ENCODE assay signal across 24 cellular contexts in the genomic region with DNA sequence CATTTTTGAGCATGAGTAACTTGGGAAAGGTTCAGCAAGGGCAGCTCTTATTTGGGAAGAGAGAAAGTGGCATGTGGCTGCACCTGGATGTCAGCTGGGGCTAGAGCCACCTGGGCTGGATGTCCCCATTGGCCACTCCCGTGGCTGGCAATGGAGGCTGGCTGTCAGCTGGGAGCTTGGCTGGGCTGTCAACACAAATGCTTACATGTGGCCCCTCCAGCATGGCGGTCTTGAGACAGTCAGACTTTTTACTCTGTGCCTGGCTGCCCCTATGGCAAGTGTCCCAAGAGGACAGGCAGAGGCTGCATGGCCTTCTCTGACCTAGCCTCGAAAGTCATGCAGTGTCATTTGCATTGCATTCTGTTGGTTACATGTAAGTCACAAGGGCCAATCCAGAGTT.
"Had no signal": no experiment of that assay in that cellular context is flagged by ENCODE, and none has a peak within 500 bp of the region (broad histone marks: within the 10 kb centered on the region; RNA-seq: fewer than 3 reads in every experiment).

No MANE protein-coding gene starts in this region.

- H3K27me3 ChIP-seq: colonic mucosa, hepatocyte, testis, transverse colon had no signal

- ATAC-seq: gastrocnemius medialis; stimulated activated naive CD8-positive, alpha-beta T cell treated with anti-CD3 and anti-CD28 coated beads, Interleukin-15, Interleukin-2, amounts not matched to agents 100 U/mL and 50 U/mL, for 24 hours had no signal

- H3K27ac ChIP-seq: colonic mucosa, dorsolateral prefrontal cortex, gastrocnemius medialis, hepatocyte, SK-N-MC, testis, transverse colon, WERI-Rb-1 had no signal

- H2AFZ ChIP-seq: hepatocyte had no signal

- H3K36me3 ChIP-seq: colonic mucosa, gastrocnemius medialis, transverse colon, WERI-Rb-1 had no signal

- H3K4me2 ChIP-seq: hepatocyte had no signal

- H3K4me1 ChIP-seq: colonic mucosa, gastrocnemius medialis, testis had no signal

- DNase-seq: activated CD4-positive, alpha-beta memory T cell treated with anti-CD3 and anti-CD28 coated beads for 36 hours; activated CD4-positive, alpha-beta T cell treated with anti-CD3 and anti-CD28 coated beads, Interleukin-2, amount 10 ng/mL, durations not matched to agents 24 days and 14 days; activated CD4-positive, CD25-positive, alpha-beta regulatory T cell treated with anti-CD3 and anti-CD28 coated beads, Interleukin-2, amount 50 U/mL, for 72 hours; activated CD8-positive, alpha-beta memory T cell treated with anti-CD3 and anti-CD28 coated beads, Interleukin-2, amount 50 U/mL, for 48 hours; activated gamma-delta T cell; activated naive CD4-positive, alpha-beta T cell treated with anti-CD3 and anti-CD28 coated beads, Interleukin-2, amount 10 ng/mL, durations not matched to agents 7 days and 5 days; activated naive CD8-positive, alpha-beta T cell treated with anti-CD3 and anti-CD28 coated beads, Interleukin-2, amount 10 ng/mL, durations not matched to agents 7 days and 5 days; activated T-cell treated with anti-CD3 and anti-CD28 coated beads, Interleukin-2, amount 50 U/mL, for 24 hours; amygdala; colonic mucosa; dorsolateral prefrontal cortex; effector memory CD4-positive, alpha-beta T cell; erythroblast; gastrocnemius medialis; retina; stimulated activated CD4-positive, alpha-beta T cell treated with anti-CD3 and anti-CD28 coated beads, Interleukin-4, amount 100 ng/mL, for 1 hour; stimulated activated naive CD8-positive, alpha-beta T cell treated with anti-CD3 and anti-CD28 coated beads, Interleukin-15, Interleukin-2, amounts not matched to agents 100 U/mL and 50 U/mL, for 24 hours; T1000; testis; transverse colon; WERI-Rb-1 had no signal

- H3K4me3 ChIP-seq: colonic mucosa, dorsolateral prefrontal cortex, gastrocnemius medialis, hepatocyte, lung, SK-N-MC, testis, transverse colon had no signal

- H3K79me2 ChIP-seq: hepatocyte had no signal

- H3K9me3 ChIP-seq: colonic mucosa, gastrocnemius medialis, testis had no signal
